Comparison of ENCODE assay signal across 8 cellular contexts in the genomic region with DNA sequence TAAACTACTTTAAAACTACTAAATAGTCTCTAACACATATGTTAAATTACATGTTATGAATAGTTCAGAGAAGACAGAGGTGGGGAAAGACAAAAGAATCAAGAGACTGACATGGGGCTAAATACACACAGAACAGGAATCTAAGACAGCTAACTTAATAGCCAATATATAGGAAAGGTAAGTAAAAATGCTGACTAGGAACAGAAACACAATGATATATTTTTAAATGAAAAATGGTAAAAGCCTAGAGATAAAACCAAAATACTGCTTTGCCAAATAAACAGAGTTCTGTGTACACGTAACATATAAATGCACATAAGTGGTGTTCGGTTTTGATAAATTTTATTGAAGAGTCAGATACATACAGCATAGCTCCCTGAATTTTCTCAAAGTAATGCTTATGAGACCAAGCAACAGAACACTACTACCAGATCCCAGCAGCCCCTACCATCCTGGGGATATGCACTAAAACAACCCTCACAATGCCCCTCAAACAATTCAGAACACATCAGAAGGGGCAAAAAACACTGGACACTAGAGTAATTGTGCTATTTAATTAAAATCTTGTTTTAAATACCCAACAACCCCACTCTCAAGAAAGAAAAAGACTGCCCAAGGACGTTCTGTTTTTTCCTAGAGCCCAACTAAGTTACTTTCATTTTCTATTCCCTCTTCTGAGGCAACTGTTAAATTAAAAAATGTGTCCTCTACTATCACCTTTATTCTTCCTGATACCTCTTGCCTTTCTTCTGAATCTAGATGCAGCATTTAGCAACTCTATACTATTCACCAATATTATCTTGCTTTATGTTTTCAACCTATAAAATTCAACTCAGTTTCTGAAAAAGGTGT.
DNase-seq lines count a peak whose midpoint lies in the region; ATAC-seq and TF ChIP-seq lines count a peak whose summit lies in the region.

No MANE protein-coding gene starts in this region.

- H3K9ac ChIP-seq in GM23248 = peak overlapping the region; percentile 77

- H2AFZ ChIP-seq in GM23248 = peak overlapping the region; percentile 23; the same call in 1 of the 2 replicates

- H3K27ac ChIP-seq in GM23248 (peak overlapping the region; percentile 36), VCaP (peak overlapping the region; percentile 58)

- no peak for TF ChIP-seq CTCF in VCaP (conservative IDR thresholded peaks at IDR 0.05)

- peak overlapping the region; percentile 71 for H3K4me3 ChIP-seq in GM23248

- H3K9me3 ChIP-seq in GM23248 (ENCODE audit: low read depth) = no peaks in the 10 kb centered on the region

- ATAC-seq in left cardiac atrium = peak; percentile 53 to 59
- ATAC-seq in stimulated activated naive CD8-positive, alpha-beta T cell treated with anti-CD3 and anti-CD28 coated beads, Interleukin-15, Interleukin-2, amounts not matched to agents 100 U/mL and 50 U/mL, for 24 hours = peak; percentile 28

- DNase-seq in GM23248 = peak; percentile 43
- no peak for DNase-seq in left cardiac atrium
- DNase-seq in stimulated activated naive CD8-positive, alpha-beta T cell treated with anti-CD3 and anti-CD28 coated beads, Interleukin-15, Interleukin-2, amounts not matched to agents 100 U/mL and 50 U/mL, for 24 hours = no peak
- no peak for DNase-seq in occipital lobe (lab: John Stamatoyannopoulos, UW)
- no peak for DNase-seq in NCI-H1694 treated with DMSO at 0.1 percent for 48 hours (lab: John Stamatoyannopoulos, UW)
- no peak for DNase-seq in stimulated activated CD8-positive, alpha-beta memory T cell treated with anti-CD3 and anti-CD28 coated beads, Interleukin-4, amount 100 ng/mL, for 48 hours
- no peak for DNase-seq in posterior vena cava (ENCODE audit: low spot score)

- no peaks in the 10 kb centered on the region for H3K9me2 ChIP-seq in GM23248 (ENCODE audit: insufficient read depth)

- H3K27me3 ChIP-seq in GM23248 (replicated peaks; ENCODE audit: insufficient read depth) = no peaks in the 10 kb centered on the region

- in situ Hi-C loops in GM23248 (cut with MboI) = no loop called here

- H3K4me1 ChIP-seq in GM23248 (ENCODE audit: insufficient read depth) = peaks cover 16% of the 10 kb centered on the region

- H3K79me2 ChIP-seq in GM23248 (ENCODE audit: insufficient read depth) = peaks cover 15% of the 10 kb centered on the region

- peak overlapping the region; percentile 94 for H3K4me2 ChIP-seq in GM23248 (ENCODE audit: unreplicated experiment)

- intact Hi-C loops in left cardiac atrium (cut with DNase I) (loop anchor here in 1 of 2 donors (10.0 kb wide), 1 partner anchor 184 kb away; no protein-coding TSS in a partner anchor), posterior vena cava (cut with DNase I) (no loop called here)

- H4K20me1 ChIP-seq in GM23248 (ENCODE audit: insufficient read depth) = no peaks in the 10 kb centered on the region

- peaks cover 20% of the 10 kb centered on the region for H3K36me3 ChIP-seq in GM23248 (ENCODE audit: low read depth)

- H3F3A ChIP-seq in GM23248 (ENCODE audit: insufficient read depth) = 0 out of 2 replicates have a peak, but pooled peaks cover 9% of the 10 kb centered on the region

- 54 to 59% methylated on average over 3 of the region's 3 CpGs for WGBS in GM23248 (ENCODE audit: low coverage in 1 of 2, low lambda C conversion rate in 2 of 2, missing lambda C conversion rate in 2 of 2), 2 experiments
